In the genomic region with DNA sequence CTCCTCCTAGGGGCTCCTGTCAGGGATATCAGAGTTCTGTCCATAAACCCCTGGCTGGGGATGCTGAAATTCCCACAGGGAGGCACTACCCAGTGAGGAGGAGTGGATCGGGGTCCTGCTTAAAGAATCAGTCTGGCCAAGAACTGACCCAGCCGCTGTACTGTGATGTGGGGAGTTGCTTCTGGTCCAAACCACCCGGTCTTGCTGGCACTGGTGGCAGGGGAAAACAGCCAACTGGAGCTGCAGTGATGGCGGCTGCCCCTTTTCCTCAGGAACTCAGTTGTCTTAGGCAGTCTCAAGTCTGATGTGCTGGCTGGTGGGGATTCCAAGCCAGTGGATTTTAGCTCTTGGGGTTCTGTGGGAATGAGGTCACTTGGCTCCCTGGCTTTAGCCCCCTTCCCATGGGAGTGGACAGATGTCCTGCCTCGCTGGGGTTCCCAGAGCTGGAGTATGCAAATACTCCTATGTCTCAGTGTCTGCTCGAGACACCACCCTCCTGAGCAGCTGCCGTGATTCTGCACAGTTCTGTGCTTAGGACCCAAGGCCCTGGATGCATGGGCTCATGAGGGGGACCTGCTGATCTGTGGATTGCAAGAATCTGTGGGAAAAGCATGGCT, we compare ENCODE assay signal across 25 cellular contexts.
DNase-seq lines count a peak whose midpoint lies in the region; ATAC-seq and TF ChIP-seq lines count a peak whose summit lies in the region.
"Had no signal": no experiment of that assay in that cellular context is flagged by ENCODE, and none has a peak within 500 bp of the region (broad histone marks: within the 10 kb centered on the region; RNA-seq: fewer than 3 reads in every experiment).

No MANE protein-coding gene starts in this region.

- H3K79me2 ChIP-seq in osteoblast (ENCODE audit: insufficient read depth, low read length): no peaks in the 10 kb centered on the region

- no peak overlapping the region for H2AFZ ChIP-seq in osteoblast (ENCODE audit: low read length)
- H2AFZ ChIP-seq: GM23248 had no signal

- H3K27ac Mint-ChIP-seq in central memory CD8-positive, alpha-beta T cell (ENCODE audit: low read depth): peak overlapping the region; percentile 25
- H3K27ac Mint-ChIP-seq: HFFc6, IgD-negative memory B cell had no signal

- peaks cover 5% of the 10 kb centered on the region for H3K36me3 Mint-ChIP-seq in central memory CD8-positive, alpha-beta T cell (ENCODE audit: insufficient read depth)

- H3K4me3 Mint-ChIP-seq in central memory CD8-positive, alpha-beta T cell: no peak overlapping the region
- H3K4me3 Mint-ChIP-seq: H9, HFFc6, IgD-negative memory B cell had no signal

- peaks cover 28% of the 10 kb centered on the region for H3K9me3 Mint-ChIP-seq in central memory CD8-positive, alpha-beta T cell

- DNase-seq in G401 (ENCODE audit: low spot score) (peak; percentile 55), hypothalamus (lab: John Stamatoyannopoulos, UW) (peak in 28 of 51 donors; percentile 1 to 52 (median 16)), osteoblast (ENCODE audit: insufficient read length, low spot score, missing footprints) (peak; percentile 9), T-helper 9 cell (no peak), SK-N-DZ (ENCODE audit: low spot score) (no peak)
- DNase-seq in central memory CD8-positive, alpha-beta T cell (ENCODE audit: low spot score in 2 of 2): no peak
- DNase-seq: DMS79, GM23248, H9, HFFc6, MV-4-11, NCI-H1417, NCI-H1694 treated with DMSO at 0.1 percent for 48 hours, NCI-H2081 treated with DMSO at 0.1 percent for 48 hours, NCI-H446, NCI-H526, OCI-M1 had no signal

- no peaks in the 10 kb centered on the region for H3K9me3 ChIP-seq in osteoblast (ENCODE audit: low read depth, low read length)
- H3K9me3 ChIP-seq: A549, BE2C had no signal

- no peak overlapping the region for H3K27ac ChIP-seq in osteoblast (ENCODE audit: low read depth, low read length)
- H3K27ac ChIP-seq: A549, GM23248, HL-60, SK-N-MC had no signal

- H3K36me3 ChIP-seq in osteoblast (ENCODE audit: insufficient read depth, low read length): no peaks in the 10 kb centered on the region
- H3K36me3 ChIP-seq: BE2C had no signal

- H4K20me1 ChIP-seq in osteoblast (ENCODE audit: insufficient read depth, low read length): peaks cover 5% of the 10 kb centered on the region

- no peaks in the 10 kb centered on the region for H3K27me3 ChIP-seq in osteoblast (ENCODE audit: insufficient read depth, low read length)
- H3K27me3 ChIP-seq: BE2C had no signal

- no peaks in the 10 kb centered on the region for H3K4me1 ChIP-seq in osteoblast (ENCODE audit: insufficient read depth, low read length)
- H3K4me1 ChIP-seq: A549, BE2C had no signal

- no peak for ATAC-seq in central memory CD8-positive, alpha-beta T cell (replicated peaks; ENCODE audit: extremely low read depth, poor library complexity, severe bottlenecking)
- no peak for ATAC-seq in GM19324 (IDR thresholded peaks at IDR 0.05; ENCODE audit: low FRiP score, unreplicated experiment)
- ATAC-seq in GM18861 (IDR thresholded peaks at IDR 0.05; ENCODE audit: unreplicated experiment): no peak
- ATAC-seq: A549, GM12878 had no signal

- no peak overlapping the region for H3K4me2 ChIP-seq in osteoblast (ENCODE audit: insufficient read depth, low read length)
- H3K4me2 ChIP-seq: A549 had no signal

- no peak for TF ChIP-seq CTCF in osteoblast (IDR thresholded peaks at IDR 0.05; ENCODE audit: extremely low read depth, low read depth, low read length)

- H3K4me3 ChIP-seq in osteoblast (ENCODE audit: insufficient read depth, low read length): no peak overlapping the region
- H3K4me3 ChIP-seq: A549, GM12878, GM23248, SK-N-MC had no signal

- peaks cover 59% of the 10 kb centered on the region for H3K4me1 Mint-ChIP-seq in central memory CD8-positive, alpha-beta T cell

- in situ Hi-C loops in G401 (cut with HindIII; ENCODE audit: low sequenced_read_pairs): no loop called here

- H3K27me3 Mint-ChIP-seq in central memory CD8-positive, alpha-beta T cell: no peaks in the 10 kb centered on the region
- H3K27me3 Mint-ChIP-seq: IgD-negative memory B cell had no signal

Comparison
In these comparisons a context has a peak if more than half of its experiments do, and no peak if none do; other contexts are left out.
1. DNase-seq: peak in G401 (single experiment), hypothalamus (28 of 51) and osteoblast (single experiment); none in central memory CD8-positive, alpha-beta T cell (0 of 2), T-helper 9 cell (single experiment) and SK-N-DZ (single experiment).